9 cellular contexts compared by ENCODE assay signal in genomic region chr4:67713531-67714247, GRCh38. TPM values are rescaled to one million over a fixed set of nuclear protein-coding genes. Genes with fewer than 3 reads are reported as not detected.
DNase-seq lines count a peak whose midpoint lies in the region; ATAC-seq and TF ChIP-seq lines count a peak whose summit lies in the region.
"Had no signal": no experiment of that assay in that cellular context is flagged by ENCODE, and none has a peak within 500 bp of the region (broad histone marks: within the 10 kb centered on the region; RNA-seq: fewer than 3 reads in every experiment).

No MANE protein-coding gene starts in this region.

- peak; percentile 27 to 45 for DNase-seq in Caco-2
- DNase-seq in activated naive CD8-positive, alpha-beta T cell treated with anti-CD3 and anti-CD28 coated beads, Interleukin-2, amount 50 U/mL, for 24 hours = no peak
- DNase-seq in mesenchymal stem cell = peak; percentile 64
- DNase-seq in NCI-H69 (lab: John Stamatoyannopoulos, UW) = no peak
- no peak for DNase-seq in HuH-7.5 (ENCODE audit: low spot score)
- DNase-seq in SHP77 (lab: John Stamatoyannopoulos, UW) = no peak

- H3K4me1 ChIP-seq in Caco-2 (peaks cover 22% of the 10 kb centered on the region), HUES6 (ENCODE audit: control insufficient read depth, insufficient read depth, low read length) (peaks cover 37% of the 10 kb centered on the region), mesenchymal stem cell (ENCODE audit: control insufficient read depth, insufficient read depth, low read depth, low read length) (peaks cover 7% of the 10 kb centered on the region)

- H3K4me3 Mint-ChIP-seq in Caco-2 (ENCODE audit: unreplicated experiment) = peak overlapping the region; percentile 49
- H3K4me3 Mint-ChIP-seq in activated naive CD8-positive, alpha-beta T cell treated with anti-CD3 and anti-CD28 coated beads, Interleukin-2, amount 50 U/mL, for 24 hours = peak overlapping the region; percentile 7
- H3K4me3 Mint-ChIP-seq: nephron had no signal

- H3K9me3 Mint-ChIP-seq in Caco-2 (ENCODE audit: unreplicated experiment) = no peaks in the 10 kb centered on the region
- H3K9me3 Mint-ChIP-seq in activated naive CD8-positive, alpha-beta T cell treated with anti-CD3 and anti-CD28 coated beads, Interleukin-2, amount 50 U/mL, for 24 hours = no peaks in the 10 kb centered on the region
- H3K9me3 Mint-ChIP-seq: nephron had no signal

- TF ChIP-seq CTCF in Caco-2 (IDR thresholded peaks at IDR 0.05; ENCODE audit: insufficient read depth in 1 of 2, low read depth in 1 of 2, low read length in 1 of 2, severe bottlenecking in 1 of 2, unreplicated experiment in 1 of 2) = no peak

- POLR2A ChIA-PET in Caco-2 (lab: Charles Lee) = interaction anchor here (1.7 kb wide), 1 partner anchor 12 kb away, joined by 8 read pairs; the partner anchor contains the start of gene UBA6

- H3K27me3 Mint-ChIP-seq in Caco-2 (ENCODE audit: insufficient read depth, unreplicated experiment) = no peaks in the 10 kb centered on the region
- no peaks in the 10 kb centered on the region for H3K27me3 Mint-ChIP-seq in activated naive CD8-positive, alpha-beta T cell treated with anti-CD3 and anti-CD28 coated beads, Interleukin-2, amount 50 U/mL, for 24 hours

- H3K27me3 ChIP-seq in Caco-2 (replicated peaks; ENCODE audit: control insufficient read depth, insufficient read depth, low read length) (no peaks in the 10 kb centered on the region), HUES6 (ENCODE audit: control insufficient read depth, insufficient read depth, low read length) (no peaks in the 10 kb centered on the region), mesenchymal stem cell (ENCODE audit: control insufficient read depth in 1 of 2, insufficient read depth in 1 of 2, low read length in 2 of 2) (no peaks in the 10 kb centered on the region)

- peak; percentile 75 for ATAC-seq in activated naive CD8-positive, alpha-beta T cell treated with anti-CD3 and anti-CD28 coated beads, Interleukin-2, amount 50 U/mL, for 24 hours
- ATAC-seq in GM19324 (IDR thresholded peaks at IDR 0.05; ENCODE audit: low FRiP score, unreplicated experiment) = no peak

- no peak overlapping the region for H3K9ac ChIP-seq in HUES6 (ENCODE audit: low read length)
- H3K9ac ChIP-seq in mesenchymal stem cell (ENCODE audit: low read length) = no peak overlapping the region

- H3K4me1 Mint-ChIP-seq in Caco-2 (ENCODE audit: low read depth, unreplicated experiment) = no peaks in the 10 kb centered on the region
- peaks cover 32% of the 10 kb centered on the region for H3K4me1 Mint-ChIP-seq in activated naive CD8-positive, alpha-beta T cell treated with anti-CD3 and anti-CD28 coated beads, Interleukin-2, amount 50 U/mL, for 24 hours

- H4K91ac ChIP-seq in mesenchymal stem cell (ENCODE audit: low read length) = no peak overlapping the region

- peak overlapping the region; percentile 41 for H2AK5ac ChIP-seq in mesenchymal stem cell (ENCODE audit: low read length, severe bottlenecking)

- H2BK5ac ChIP-seq in mesenchymal stem cell (ENCODE audit: low read depth, low read length, poor library complexity, severe bottlenecking) = no peak overlapping the region

- H3K36me3 ChIP-seq in Caco-2 (ENCODE audit: control insufficient read depth, insufficient read depth, low read length) = no peaks in the 10 kb centered on the region
- peaks cover 2% of the 10 kb centered on the region; the same call in 1 of the 2 replicates for H3K36me3 ChIP-seq in HUES6 (ENCODE audit: control insufficient read depth, insufficient read depth, low read length)
- peaks cover 3 to 18% of the 10 kb centered on the region in 2 experiments for H3K36me3 ChIP-seq in mesenchymal stem cell (ENCODE audit: control insufficient read depth in 1 of 2, insufficient read depth in 2 of 2, low read depth in 1 of 2, low read length in 2 of 2)

- intact Hi-C loops in Caco-2 (cut with micrococcal nuclease; ENCODE audit: unreplicated experiment) = no loop called here

- no peak overlapping the region for H3K4ac ChIP-seq in mesenchymal stem cell (ENCODE audit: low read depth in 1 of 2, low read length in 2 of 2)

- no peak overlapping the region for H3K4me3 ChIP-seq in Caco-2 (ENCODE audit: low read depth, low read length)
- no peak overlapping the region for H3K4me3 ChIP-seq in HUES6 (ENCODE audit: low read depth, low read length)
- H3K4me3 ChIP-seq in mesenchymal stem cell (ENCODE audit: insufficient read depth in 1 of 2, low read depth in 1 of 2, low read length in 2 of 2) = no peak overlapping the region

- peak overlapping the region; percentile 35; the same call in 1 of the 2 replicates for H3K27ac ChIP-seq in HUES6 (ENCODE audit: low read depth, low read length)
- peak overlapping the region; percentile 16 for H3K27ac ChIP-seq in mesenchymal stem cell (ENCODE audit: low read length, poor library complexity, severe bottlenecking)

- H3K18ac ChIP-seq in mesenchymal stem cell (ENCODE audit: low read depth in 1 of 2, low read length in 2 of 2) = no peak overlapping the region

- H2BK12ac ChIP-seq in mesenchymal stem cell (ENCODE audit: low read length in 2 of 2) = peak overlapping the region in 1 of 2 experiments; percentile 19

- BruUV-seq in Caco-2 (replicated peaks; lab: Mats Ljungman, UMichigan) = no TSS peak

- no peak overlapping the region for H3K23ac ChIP-seq in mesenchymal stem cell (ENCODE audit: low read length in 2 of 2)

- H3K9me3 ChIP-seq in Caco-2 = no peaks in the 10 kb centered on the region
- no peaks in the 10 kb centered on the region for H3K9me3 ChIP-seq in HUES6 (ENCODE audit: control insufficient read depth, insufficient read depth, low read depth, low read length)
- H3K9me3 ChIP-seq in mesenchymal stem cell (ENCODE audit: control insufficient read depth, low read length) = no peaks in the 10 kb centered on the region

- H2AFZ ChIP-seq in mesenchymal stem cell (ENCODE audit: low read depth, low read length) = no peak overlapping the region

- no peak overlapping the region for H3K4me2 ChIP-seq in mesenchymal stem cell (ENCODE audit: low read length, poor library complexity, severe bottlenecking)

- WGBS in mesenchymal stem cell = 50% methylated on average over 7 of the region's 12 CpGs

- peak overlapping the region; percentile 64 for H3K27ac Mint-ChIP-seq in Caco-2 (ENCODE audit: unreplicated experiment)
- peak overlapping the region; percentile 83 for H3K27ac Mint-ChIP-seq in activated naive CD8-positive, alpha-beta T cell treated with anti-CD3 and anti-CD28 coated beads, Interleukin-2, amount 50 U/mL, for 24 hours
- H3K27ac Mint-ChIP-seq: nephron had no signal

- no peak overlapping the region for H4K8ac ChIP-seq in mesenchymal stem cell (ENCODE audit: low read length)

- peaks cover under 1% of the 10 kb centered on the region for H3K36me3 Mint-ChIP-seq in Caco-2 (ENCODE audit: insufficient read depth, unreplicated experiment)
- peaks cover 14% of the 10 kb centered on the region for H3K36me3 Mint-ChIP-seq in activated naive CD8-positive, alpha-beta T cell treated with anti-CD3 and anti-CD28 coated beads, Interleukin-2, amount 50 U/mL, for 24 hours (ENCODE audit: low read depth)

- peaks cover 48% of the 10 kb centered on the region for H3K79me1 ChIP-seq in mesenchymal stem cell (replicated peaks; ENCODE audit: low read length, poor library complexity, severe bottlenecking)

- peak overlapping the region; percentile 33 for H2BK15ac ChIP-seq in mesenchymal stem cell (ENCODE audit: low read depth, poor library complexity, severe bottlenecking)

- no peak overlapping the region for H3K14ac ChIP-seq in mesenchymal stem cell (ENCODE audit: low read length in 2 of 2)

- CTCF ChIA-PET in Caco-2 (lab: Charles Lee) = no interaction called here

- H2BK120ac ChIP-seq in mesenchymal stem cell (ENCODE audit: low read depth, low read length) = no peak overlapping the region

RNA-seq across cellular contexts. Expression of gene UBA6, which starts 12.7 kb away (rescaled TPM):
- 74.6 and 77.7 TPM in 2 replicates for total RNA-seq in Caco-2 (2022)
- 29.8 TPM for polyA plus RNA-seq in mesenchymal stem cell (2013, experiment 1 of 2)
- polyA plus RNA-seq in mesenchymal stem cell (2013, experiment 2 of 2) = 28.6 TPM

RNA-seq across cellular contexts. Expression of gene GNRHR, which starts 40.5 kb away (rescaled TPM):
- total RNA-seq in Caco-2 (2022) = not detected in 2 replicates
- not detected for polyA plus RNA-seq in mesenchymal stem cell (2013, experiment 1 of 2)
- not detected for polyA plus RNA-seq in mesenchymal stem cell (2013, experiment 2 of 2)

Comparison
In these comparisons a context has a peak if more than half of its experiments do, and no peak if none do; other contexts are left out.
1. DNase-seq: peak in Caco-2 (2 of 2) and mesenchymal stem cell (single experiment); none in activated naive CD8-positive, alpha-beta T cell treated with anti-CD3 and anti-CD28 coated beads, Interleukin-2, amount 50 U/mL, for 24 hours (single experiment), NCI-H69 (single experiment), HuH-7.5 (single experiment) and SHP77 (0 of 2).